Comparison of ENCODE assay signal across 18 cellular contexts in the genomic region with DNA sequence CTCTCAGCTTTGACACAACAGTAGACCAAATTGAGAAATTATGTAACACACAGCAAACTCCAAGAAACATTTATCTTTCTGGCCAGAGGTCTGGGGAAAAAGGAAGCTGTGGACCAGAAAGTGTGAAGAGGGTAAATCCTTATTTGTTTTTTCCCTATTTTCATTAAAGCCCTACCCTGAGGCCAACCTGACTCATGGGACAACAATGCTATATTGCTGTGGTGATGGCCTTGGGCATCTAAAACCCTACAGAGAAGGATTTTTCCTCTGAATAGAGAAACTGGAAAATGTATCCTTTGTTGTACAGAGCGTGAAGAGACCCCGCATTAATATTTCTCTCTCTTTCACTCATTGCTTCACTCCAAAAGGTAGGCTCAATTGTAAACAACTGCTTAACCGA.
A peak's percentile ranks its signal among the peaks of the same experiment; 100 is the strongest.
DNase-seq lines count a peak whose midpoint lies in the region; ATAC-seq, FAIRE-seq and TF ChIP-seq lines count a peak whose summit lies in the region.
"Had no signal": no experiment of that assay in that cellular context is flagged by ENCODE, and none has a peak within 500 bp of the region (broad histone marks: within the 10 kb centered on the region; RNA-seq: fewer than 3 reads in every experiment).

No MANE protein-coding gene starts in this region.

- no peaks in the 10 kb centered on the region for H3K36me3 Mint-ChIP-seq in WTC11

- H3K9ac ChIP-seq in mesendoderm (ENCODE audit: low read length), result no peak overlapping the region

- no peak overlapping the region for H2AK5ac ChIP-seq in mesendoderm (ENCODE audit: low read length)

- no peak overlapping the region for H2BK15ac ChIP-seq in mesendoderm (replicated peaks; ENCODE audit: low read depth)

- H3K56ac ChIP-seq in mesendoderm (ENCODE audit: low read length), result no peak overlapping the region

- no peak for TF ChIP-seq CTCF in WTC11 (IDR thresholded peaks at IDR 0.05)
- TF ChIP-seq CTCF in coronary artery (IDR thresholded peaks at IDR 0.05), result no peak

- H3K79me1 ChIP-seq in mesendoderm (ENCODE audit: low read length), result no peaks in the 10 kb centered on the region

- no peak overlapping the region for H2BK5ac ChIP-seq in mesendoderm (ENCODE audit: low read length)

- H3K79me2 ChIP-seq in mesendoderm (ENCODE audit: control insufficient read depth, insufficient read depth, low read length), result no peaks in the 10 kb centered on the region

- H3K4ac ChIP-seq in mesendoderm (ENCODE audit: low read depth, low read length), result no peak overlapping the region

- H3K23ac ChIP-seq in mesendoderm (ENCODE audit: low read length), result no peak overlapping the region

- FAIRE-seq in urothelium cell line (lab: Jason Lieb, UNC), result no peak
- FAIRE-seq: D721Med had no signal

- H3K36me3 ChIP-seq in mesendoderm (ENCODE audit: control insufficient read depth, insufficient read depth, low read length), result no peaks in the 10 kb centered on the region
- H3K36me3 ChIP-seq: SJSA1 had no signal

- H3K4me3 ChIP-seq in mesendoderm (ENCODE audit: low read length), result no peak overlapping the region
- H3K4me3 ChIP-seq in coronary artery, result no peak overlapping the region
- H3K4me3 ChIP-seq: SJSA1 had no signal

- no peaks in the 10 kb centered on the region for H3K27me3 Mint-ChIP-seq in WTC11 (ENCODE audit: low read depth)

- peak; percentile 51; the same call in 1 of the 2 replicates for ATAC-seq in WTC11
- ATAC-seq: Panc1 had no signal

- POLR2A ChIA-PET in WTC11 (lab: Charles Lee), result no interaction called here

- H3K27me3 ChIP-seq in mesendoderm (ENCODE audit: insufficient read depth, low read length, poor library complexity), result no peaks in the 10 kb centered on the region
- H3K27me3 ChIP-seq: SJSA1 had no signal

- no peaks in the 10 kb centered on the region for H3K9me3 Mint-ChIP-seq in WTC11

- no peaks in the 10 kb centered on the region for H3K4me1 ChIP-seq in mesendoderm (ENCODE audit: control insufficient read depth, low read depth, low read length)
- H3K4me1 ChIP-seq: SJSA1 had no signal

- H3K4me2 ChIP-seq in mesendoderm (ENCODE audit: low read length), result no peak overlapping the region

- H3K4me1 Mint-ChIP-seq in WTC11, result peaks cover 7% of the 10 kb centered on the region

- no peak overlapping the region for H3K4me3 Mint-ChIP-seq in WTC11

- H2BK120ac ChIP-seq in mesendoderm (ENCODE audit: low read depth, low read length), result no peak overlapping the region

- DNase-seq in LHCN-M2 (ENCODE audit: low read depth) (peak; percentile 38), WTC11 (ENCODE audit: low spot score) (no peak), mesendoderm (peak; percentile 56), urothelium cell line (ENCODE audit: low spot score) (peak; percentile 3), HK-2 (ENCODE audit: unreplicated experiment) (no peak), coronary artery (ENCODE audit: low spot score) (no peak), NCI-H2196 (lab: John Stamatoyannopoulos, UW; ENCODE audit: unreplicated experiment) (no peak)
- DNase-seq: ACHN, HCEC 1CT, KBM-7, NCI-H1417, NCI-H187, NCI-H2107, NCI-H226 had no signal

- no peak overlapping the region for H3K27ac Mint-ChIP-seq in WTC11

- WGBS in mesendoderm (ENCODE audit: extremely low coverage, insufficient coverage, low lambda C conversion rate), result no CpG with 5 or more reads among the region's 3 CpGs

- CTCF ChIA-PET in WTC11 (lab: Charles Lee), result no interaction called here

- H3K27ac ChIP-seq in mesendoderm (ENCODE audit: low read depth, low read length) (no peak overlapping the region), coronary artery (no peak overlapping the region)
- H3K27ac ChIP-seq: C4-2B, SJSA1 had no signal

- no peak overlapping the region for H3K18ac ChIP-seq in mesendoderm (ENCODE audit: low read length)

- no peak overlapping the region for H4K5ac ChIP-seq in mesendoderm (ENCODE audit: low read length)

- no peak overlapping the region for H4K8ac ChIP-seq in mesendoderm (ENCODE audit: low read depth, low read length)

TF ChIP-seq in WTC11, 78 proteins besides CTCF, POLR2A, EP300 and RAD21:
- no peak for TF ChIP-seq KAT7 (CRISPR knock-in tag; IDR thresholded peaks at IDR 0.05; ENCODE audit: borderline replicate concordance)
- TF ChIP-seq ZNF317 (CRISPR knock-in tag; IDR thresholded peaks at IDR 0.05; ENCODE audit: borderline replicate concordance, low read depth), result no peak
- no peak for TF ChIP-seq GABPB1 (CRISPR knock-in tag; IDR thresholded peaks at IDR 0.05)
- no peak for TF ChIP-seq RORB (CRISPR knock-in tag; IDR thresholded peaks at IDR 0.05)
- TF ChIP-seq TEAD1 (CRISPR knock-in tag; IDR thresholded peaks at IDR 0.05), result no peak

Comparison
In these comparisons a context has a peak if more than half of its experiments do, and no peak if none do; other contexts are left out.
1. DNase-seq: peak in LHCN-M2 (single experiment), mesendoderm (single experiment) and urothelium cell line (single experiment); none in WTC11 (single experiment), HK-2 (single experiment), coronary artery (single experiment) and NCI-H2196 (single experiment).